Comparison of ENCODE assay signal across 8 cellular contexts in the genomic region with DNA sequence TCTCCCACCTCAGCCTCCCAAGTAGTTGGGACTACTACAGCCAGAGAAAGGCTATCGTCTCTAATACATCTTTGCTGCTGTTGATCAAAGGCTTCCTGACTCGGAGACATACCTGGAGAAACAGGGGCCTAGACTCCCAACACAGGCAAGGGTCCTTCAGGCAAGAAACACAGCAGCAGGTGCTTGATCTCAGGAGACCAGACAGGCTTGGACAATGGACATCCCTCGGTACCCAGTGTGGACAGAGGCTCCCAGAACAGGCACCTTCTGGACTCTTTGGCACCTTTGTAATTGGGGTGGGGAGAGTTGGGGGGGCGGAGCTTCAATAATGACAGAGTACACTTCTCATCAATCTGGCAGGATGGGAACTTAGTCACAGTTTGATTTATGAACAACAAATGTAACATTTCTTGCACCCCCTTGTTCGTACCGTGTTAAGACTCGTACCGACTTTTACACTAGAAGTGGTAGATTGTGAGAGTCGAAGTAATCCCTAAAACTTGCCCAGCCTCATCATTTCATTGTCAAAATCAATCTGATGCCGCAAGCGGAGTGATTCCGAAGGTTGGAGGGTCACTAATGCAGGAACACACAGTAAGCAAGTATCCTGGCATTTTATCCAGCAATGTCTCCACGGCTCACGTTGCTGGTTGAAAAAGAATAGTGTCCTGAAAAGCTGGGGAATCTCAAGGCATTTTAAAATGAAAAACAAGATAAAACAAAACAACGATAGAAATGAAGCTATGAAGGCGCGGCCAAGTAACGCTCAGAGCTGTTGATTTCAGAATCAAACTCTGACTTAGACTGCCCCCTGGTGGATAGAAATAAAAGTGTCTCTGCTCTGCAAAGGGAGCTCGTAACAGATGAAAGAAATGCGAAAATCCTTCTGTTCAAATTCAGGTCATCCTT. TPM values are rescaled to one million over a fixed set of nuclear protein-coding genes. Genes with fewer than 3 reads are reported as not detected.
DNase-seq lines count a peak whose midpoint lies in the region; ATAC-seq and TF ChIP-seq lines count a peak whose summit lies in the region.

No MANE protein-coding gene starts in this region.

- H3K9me3 ChIP-seq in Peyer's patch (no peaks in the 10 kb centered on the region), skeletal muscle tissue (ENCODE audit: control insufficient read depth in 3 of 3, low read length in 3 of 3) (no peaks in the 10 kb centered on the region)

- no peaks in the 10 kb centered on the region for H3K36me3 ChIP-seq in Peyer's patch
- H3K36me3 ChIP-seq in skeletal muscle tissue (ENCODE audit: control insufficient read depth in 3 of 3, insufficient read depth in 3 of 3, low read length in 3 of 3) = no peaks in the 10 kb centered on the region

- DNase-seq in activated CD8-positive, alpha-beta memory T cell treated with anti-CD3 and anti-CD28 coated beads, Interleukin-2, amount 50 U/mL, for 1 hour (ENCODE audit: extremely low read depth) = peak; percentile 4
- DNase-seq in activated CD8-positive, alpha-beta memory T cell treated with anti-CD3 and anti-CD28 coated beads, Interleukin-2, amount 50 U/mL, for 48 hours = no peak
- DNase-seq in LHCN-M2 (ENCODE audit: low read depth) (peak; percentile 76), Peyer's patch (peak in 1 of 3 donors; percentile 61), astrocyte of the hippocampus (ENCODE audit: low read depth, low spot score) (peak; percentile 89), hypothalamus (lab: John Stamatoyannopoulos, UW) (peak in 26 of 51 donors; percentile 5 to 84 (median 33))

- peak overlapping the region in 1 of 3 donors; percentile 54 for H3K9ac ChIP-seq in skeletal muscle tissue (ENCODE audit: low read depth in 1 of 3, low read length in 3 of 3)

- H3K4me1 ChIP-seq in Peyer's patch (no peaks in the 10 kb centered on the region), skeletal muscle tissue (ENCODE audit: control insufficient read depth in 3 of 3, insufficient read depth in 3 of 3, low read length in 3 of 3) (peaks cover 0 to 3% (median 0%) of the 10 kb centered on the region in 3 donors)

- ATAC-seq in GM21825 (IDR thresholded peaks at IDR 0.05; ENCODE audit: unreplicated experiment) = peak; percentile 86

- TF ChIP-seq CTCF in Peyer's patch (IDR thresholded peaks at IDR 0.05) = peak; percentile 35 to 95 (median 86)

- H3K27me3 ChIP-seq in Peyer's patch (no peaks in the 10 kb centered on the region), skeletal muscle tissue (ENCODE audit: control insufficient read depth in 3 of 3, insufficient read depth in 3 of 3, low read length in 3 of 3) (peaks cover 0 to 3% (median 0%) of the 10 kb centered on the region in 3 donors)

- H3K27ac ChIP-seq in Peyer's patch (no peak overlapping the region), skeletal muscle tissue (ENCODE audit: low read depth, low read length) (no peak overlapping the region)

- H3K4me3 ChIP-seq in Peyer's patch (peak overlapping the region in 1 of 4 donors; percentile 13), skeletal muscle tissue (ENCODE audit: low read length in 3 of 3) (peak overlapping the region; percentile 41 to 61 (median 61))

- TF ChIP-seq POLR2A in Peyer's patch (IDR thresholded peaks at IDR 0.05) = no peak

RNA-seq across cellular contexts. Expression of gene STK32A, which starts 46.4 kb away (rescaled TPM):
- total RNA-seq in LHCN-M2 (2014; rRNA removed) (0.23 TPM in 1 of 2 replicates, not detected in the other), Peyer's patch (1 to 10 TPM in 1 of 4 donors, under 1 TPM in 3; 0.18 to 4.1 (median 0.32) TPM), skeletal muscle tissue (1.0 TPM)
- polyA plus RNA-seq in LHCN-M2 (2012) = 0.21 TPM
